8 cellular contexts compared by ENCODE assay signal in the genomic region with DNA sequence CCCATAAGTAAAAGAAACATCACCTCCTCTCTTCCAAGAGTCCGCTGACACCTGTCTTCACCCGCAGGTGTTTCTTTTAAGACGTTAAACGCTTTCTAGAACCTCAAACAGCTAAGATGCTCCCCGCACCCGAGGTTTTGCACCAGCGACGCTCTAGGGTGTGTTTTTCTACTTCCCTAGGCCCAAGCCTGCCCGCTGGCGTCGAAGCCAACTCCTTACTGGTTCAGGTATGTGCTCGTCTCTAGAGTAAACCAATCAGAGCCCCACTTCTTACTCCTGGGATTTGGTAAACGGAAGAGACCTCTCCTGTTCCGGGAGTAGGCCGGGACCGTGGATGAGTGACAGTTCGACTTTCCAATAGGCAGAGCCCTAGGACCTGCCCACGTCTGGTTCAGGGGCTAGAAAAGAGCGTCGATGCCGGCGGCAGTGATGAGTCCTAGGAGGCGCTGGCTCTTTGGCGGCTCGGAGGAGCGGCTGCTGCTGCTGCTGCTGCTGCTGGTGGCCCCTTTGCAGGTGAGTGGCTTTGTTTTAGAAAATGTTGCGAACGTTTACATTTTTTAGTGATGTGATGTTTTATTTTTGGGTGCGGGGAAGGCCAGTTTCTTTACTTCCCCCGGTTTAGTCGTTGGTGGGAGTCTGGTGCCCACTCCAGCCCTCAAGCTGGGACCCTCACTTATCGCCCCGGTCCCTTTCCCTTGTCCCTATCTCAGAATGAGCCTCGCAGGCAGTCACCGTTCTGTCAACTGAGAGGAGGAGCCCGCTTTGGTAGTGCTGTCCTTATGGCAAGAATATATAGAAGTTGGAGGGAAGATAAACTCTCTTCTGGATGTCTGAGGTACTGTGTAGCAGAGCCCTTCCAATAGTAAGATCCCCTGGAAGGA. TPM values are rescaled to one million over a fixed set of nuclear protein-coding genes. Genes with fewer than 3 reads are reported as not detected.
A peak's percentile ranks its signal among the peaks of the same experiment; 100 is the strongest.
DNase-seq lines count a peak whose midpoint lies in the region; ATAC-seq, FAIRE-seq and TF ChIP-seq lines count a peak whose summit lies in the region.

A gene (plus strand): TSS at position 429 of the 881 bp plus-strand sequence. CDS start 14,655 bp downstream, outside the sequence.

- peaks cover 10% of the 10 kb centered on the region for H3K4me1 ChIP-seq in endodermal cell (ENCODE audit: control insufficient read depth, insufficient read depth, low read length)
- H3K4me1 ChIP-seq in mesendoderm (ENCODE audit: control insufficient read depth, low read depth, low read length): peaks cover 6% of the 10 kb centered on the region

- no peak within 1 kb of the TSS for H2BK15ac ChIP-seq in mesendoderm (replicated peaks; ENCODE audit: low read depth)

- H3K36me3 ChIP-seq in endodermal cell (ENCODE audit: control insufficient read depth, insufficient read depth, low read length) (no peaks in the 10 kb centered on the region), mesendoderm (ENCODE audit: control insufficient read depth, insufficient read depth, low read length) (no peaks in the 10 kb centered on the region)

- peak; percentile 72 for FAIRE-seq in HTR-8/SVneo (lab: Jason Lieb, UNC)

- ATAC-seq in GM21367 (IDR thresholded peaks at IDR 0.05; ENCODE audit: unreplicated experiment): peak; percentile 98

- DNase-seq in Caki2 (ENCODE audit: low read depth) (peak; percentile 99), HTR-8/SVneo (ENCODE audit: insufficient read length, low spot score) (peak; percentile 96), NOMO-1 treated with DMSO at 0.1 percent for 48 hours (lab: John Stamatoyannopoulos, UW; ENCODE audit: unreplicated experiment) (peak; percentile 92), endodermal cell (peak; percentile 100), mesendoderm (peak; percentile 100)
- DNase-seq in activated CD8-positive, alpha-beta memory T cell treated with anti-CD3 and anti-CD28 coated beads for 48 hours (ENCODE audit: low read depth in 2 of 3, low spot score in 2 of 3): peak; percentile 72 to 88 (median 78)
- peak; percentile 92 for DNase-seq in stimulated activated CD8-positive, alpha-beta memory T cell treated with anti-CD3 and anti-CD28 coated beads, Interleukin-15, amount 100 ng/mL, for 1 hour (ENCODE audit: low read depth)

- peaks cover 1% of the 10 kb centered on the region for H3K27me3 ChIP-seq in endodermal cell (ENCODE audit: control insufficient read depth, insufficient read depth, low read length, poor library complexity, severe bottlenecking)
- no peaks in the 10 kb centered on the region for H3K27me3 ChIP-seq in mesendoderm (ENCODE audit: insufficient read depth, low read length, poor library complexity)

- peak within 1 kb of the TSS; percentile 69 for H3K4me2 ChIP-seq in mesendoderm (ENCODE audit: low read length)

- no peak within 1 kb of the TSS for H2BK5ac ChIP-seq in mesendoderm (ENCODE audit: low read length)

- no peak within 1 kb of the TSS for H3K4ac ChIP-seq in mesendoderm (ENCODE audit: low read depth, low read length)

- H3K9ac ChIP-seq in endodermal cell (ENCODE audit: extremely low read depth, low read length, poor library complexity, severe bottlenecking) (peak within 1 kb of the TSS; percentile 57), mesendoderm (ENCODE audit: low read length) (peak within 1 kb of the TSS; percentile 78)

- H4K5ac ChIP-seq in mesendoderm (ENCODE audit: low read length): peak within 1 kb of the TSS; percentile 77

- H3K36me3 Mint-ChIP-seq in endodermal cell (ENCODE audit: low read depth): no peaks in the 10 kb centered on the region

- no peak within 1 kb of the TSS for H3K18ac ChIP-seq in mesendoderm (ENCODE audit: low read length)

- H3K4me3 Mint-ChIP-seq in endodermal cell: no peak within 1 kb of the TSS

- no peak within 1 kb of the TSS for H3K23ac ChIP-seq in mesendoderm (ENCODE audit: low read length)

- H3K27ac Mint-ChIP-seq in endodermal cell: no peak within 1 kb of the TSS

- H3K9me3 Mint-ChIP-seq in endodermal cell: peaks cover 7% of the 10 kb centered on the region

- no peak within 1 kb of the TSS for H3K27ac ChIP-seq in endodermal cell (ENCODE audit: low read depth, low read length)
- H3K27ac ChIP-seq in mesendoderm (ENCODE audit: low read depth, low read length): no peak within 1 kb of the TSS

- H4K8ac ChIP-seq in mesendoderm (ENCODE audit: low read depth, low read length): peak within 1 kb of the TSS; percentile 67

- TF ChIP-seq CTCF in endodermal cell (conservative IDR thresholded peaks at IDR 0.05): peak; percentile 53

- H3K79me2 ChIP-seq in mesendoderm (ENCODE audit: control insufficient read depth, insufficient read depth, low read length): no peaks in the 10 kb centered on the region

- no peak within 1 kb of the TSS for H2BK120ac ChIP-seq in mesendoderm (ENCODE audit: low read depth, low read length)

- peak within 1 kb of the TSS; percentile 82 for H3K56ac ChIP-seq in mesendoderm (ENCODE audit: low read length)

- peaks cover 2% of the 10 kb centered on the region for H3K79me1 ChIP-seq in mesendoderm (ENCODE audit: low read length)

- H2AK5ac ChIP-seq in mesendoderm (ENCODE audit: low read length): no peak within 1 kb of the TSS

- H3K27me3 Mint-ChIP-seq in endodermal cell (ENCODE audit: insufficient read depth): peaks cover 6% of the 10 kb centered on the region

- peak within 1 kb of the TSS; percentile 92 for H3K4me3 ChIP-seq in endodermal cell (ENCODE audit: low read length)
- peak within 1 kb of the TSS; percentile 90 for H3K4me3 ChIP-seq in mesendoderm (ENCODE audit: low read length)

- 0 to 1% methylated on average over 13 to 36 of the region's 36 CpGs for WGBS in endodermal cell (ENCODE audit: insufficient coverage in 1 of 2, insufficient read length in 1 of 2), 2 experiments
- no CpG with 5 or more reads among the region's 36 CpGs for WGBS in mesendoderm (ENCODE audit: extremely low coverage, insufficient coverage, low lambda C conversion rate)

- no peaks in the 10 kb centered on the region for H3K4me1 Mint-ChIP-seq in endodermal cell

- H3K9me3 ChIP-seq in endodermal cell (ENCODE audit: control insufficient read depth, low read length): no peaks in the 10 kb centered on the region

- in situ Hi-C loops in Caki2 (cut with HindIII; ENCODE audit: low pct_unique_long_range_greater_than_20kb, low sequenced_read_pairs): no loop called here

RNA-seq across cellular contexts. Expression of the gene that starts here (rescaled TPM):
- 3.3 and 9.4 TPM in 2 replicates for total RNA-seq in Caki2 (2014; rRNA removed; shearing (Covaris generic); ENCODE audit: low replicate concordance)
- total RNA-seq in endodermal cell: 10 to 100 TPM; 11.1 to 16.1 TPM
- 26.7 TPM for polyA plus RNA-seq in endodermal cell (2013, experiment 1 of 2)
- polyA plus RNA-seq in endodermal cell (2013, experiment 2 of 2): 22.1 TPM
- 14.5 TPM for polyA plus RNA-seq in mesendoderm (2013, experiment 1 of 2)
- 14.2 TPM for polyA plus RNA-seq in mesendoderm (2013, experiment 2 of 2)
